9 cellular contexts compared by ENCODE assay signal in the genomic region with DNA sequence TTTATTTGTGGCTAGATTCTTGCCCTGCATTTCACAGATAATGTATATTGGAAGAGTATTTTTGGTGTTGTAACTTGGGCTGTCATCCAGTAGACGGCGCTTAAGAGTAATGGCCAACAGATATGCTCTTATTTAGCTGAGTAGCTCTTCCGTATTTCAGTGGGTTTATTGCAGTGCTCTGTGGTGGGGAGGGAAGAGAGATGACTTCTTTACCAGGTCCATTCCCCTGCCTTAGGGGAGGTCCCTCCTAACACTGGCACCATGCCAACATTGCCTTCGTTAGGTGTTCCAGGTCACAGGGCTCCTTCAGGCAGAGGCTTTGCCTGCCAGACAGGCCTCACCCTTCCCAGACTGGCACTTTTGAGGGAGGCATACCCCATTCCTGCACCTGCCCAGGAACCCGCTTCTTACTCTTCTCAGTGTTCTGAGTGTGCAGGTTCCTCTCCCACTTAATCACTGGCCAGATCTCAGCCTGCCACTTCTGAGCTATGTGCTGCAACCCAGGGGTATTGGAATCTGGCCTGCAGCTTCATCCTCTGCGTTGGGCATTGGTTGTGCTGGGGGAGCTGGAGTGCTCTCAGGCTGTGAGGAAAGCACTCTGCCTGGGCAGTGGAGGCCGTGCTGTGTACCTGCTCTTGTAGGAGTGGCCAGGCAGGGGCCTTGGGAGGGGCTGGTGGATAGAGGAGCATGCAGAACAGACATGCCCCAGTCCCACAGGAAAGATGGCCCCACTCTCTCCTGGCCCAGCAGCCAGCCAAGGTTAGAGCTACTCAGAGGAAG. TPM values are rescaled to one million over a fixed set of nuclear protein-coding genes. Genes with fewer than 3 reads are reported as not detected.
DNase-seq lines count a peak whose midpoint lies in the region; ATAC-seq and TF ChIP-seq lines count a peak whose summit lies in the region.
"Had no signal": no experiment of that assay in that cellular context is flagged by ENCODE, and none has a peak within 500 bp of the region (broad histone marks: within the 10 kb centered on the region; RNA-seq: fewer than 3 reads in every experiment).

No MANE protein-coding gene starts in this region.

- peaks cover 8% of the 10 kb centered on the region for H3K27me3 ChIP-seq in HAP-1 (ENCODE audit: low read depth)
- H3K27me3 ChIP-seq in body of pancreas = no peaks in the 10 kb centered on the region
- H3K27me3 ChIP-seq: pancreas had no signal

- no peak for TF ChIP-seq POLR2A in body of pancreas (IDR thresholded peaks at IDR 0.05)

- intact Hi-C loops in body of pancreas (cut with DNase I) (no loop called here), mucosa of descending colon (cut with DNase I, micrococcal nuclease) (no loop called here)

- H3K4me3 ChIP-seq in HAP-1 (no peak overlapping the region), body of pancreas (no peak overlapping the region), mucosa of descending colon (no peak overlapping the region)
- H3K4me3 ChIP-seq: pancreas had no signal

- H3K36me3 ChIP-seq in HAP-1 (replicated peaks) (no peaks in the 10 kb centered on the region), body of pancreas (replicated peaks in 1 of 2; ENCODE audit: insufficient read depth in 1 of 2, low read depth in 2 of 2) (no peaks in the 10 kb centered on the region), mucosa of descending colon (ENCODE audit: low read depth) (no peaks in the 10 kb centered on the region)
- H3K36me3 ChIP-seq: pancreas had no signal

- H3K27ac ChIP-seq in body of pancreas = no peak overlapping the region
- H3K27ac ChIP-seq: pancreas had no signal

- 42 to 46% methylated on average over 5 to 7 of the region's 7 CpGs for WGBS in body of pancreas, 2 donors

- H3K4me1 ChIP-seq in HAP-1 (peaks cover 2% of the 10 kb centered on the region; the same call in 1 of the 2 replicates), body of pancreas (no peaks in the 10 kb centered on the region), mucosa of descending colon (ENCODE audit: low read depth) (no peaks in the 10 kb centered on the region)
- H3K4me1 ChIP-seq: pancreas had no signal

- ATAC-seq in body of pancreas (no peak), mucosa of descending colon (peak; percentile 77)

- H3K9me3 ChIP-seq in HAP-1 (peaks cover 3% of the 10 kb centered on the region; the same call in 1 of the 2 replicates), body of pancreas (no peaks in the 10 kb centered on the region), mucosa of descending colon (no peaks in the 10 kb centered on the region)
- H3K9me3 ChIP-seq: pancreas had no signal

- in situ Hi-C loops in HAP-1 (cut with MboI; ENCODE audit: low sequenced_read_pairs) = no loop called here

- DNase-seq in 8988T (peak; percentile 23), GM10266 (ENCODE audit: extremely low spot score) (peak; percentile 51), HAP-1 (ENCODE audit: low spot score in 2 of 2) (peak; percentile 11 to 27), M059J (ENCODE audit: low read depth) (peak; percentile 14), body of pancreas (peak in 3 of 4 donors; percentile 6 to 18 (median 15)), mucosa of descending colon (peak in 2 of 3 donors; percentile 22 to 45), A172 (ENCODE audit: low spot score) (no peak), NCI-H1694 (lab: John Stamatoyannopoulos, UW) (no peak)

- TF ChIP-seq CTCF in GM10266 (IDR thresholded peaks at IDR 0.05; ENCODE audit: control insufficient read depth, insufficient read depth, low read depth, missing control alignments) (peak; percentile 71), body of pancreas (IDR thresholded peaks at IDR 0.05) (peak in 6 of 7 experiments; percentile 11 to 48 (median 30)), mucosa of descending colon (IDR thresholded peaks at IDR 0.05) (peak; percentile 28)

RNA-seq across cellular contexts. Expression of a gene that starts 29.4 kb away (rescaled TPM):
- total RNA-seq in M059J (2014; rRNA removed; shearing (Covaris generic)) = not detected in 2 replicates
- total RNA-seq in body of pancreas (1 to 10 TPM; 2.3 to 3.0 TPM), mucosa of descending colon (under 1 TPM in 1 of 3 donors, not detected in 2; 0.58 TPM)
- not detected in 2 replicates for total RNA-seq in A172 (2014; rRNA removed; shearing (Covaris generic))
- total RNA-seq: pancreas had no signal

Comparison
In these comparisons a context has a peak if more than half of its experiments do, and no peak if none do; other contexts are left out.
1. DNase-seq: peak in 8988T (single experiment), GM10266 (single experiment), HAP-1 (2 of 2), M059J (single experiment), body of pancreas (3 of 4) and mucosa of descending colon (2 of 3); none in A172 (single experiment) and NCI-H1694 (single experiment).
2. Peak in every context shown above with its lines, with median percentiles within 50 percentile points of each other: CTCF ChIP-seq.